10 cellular contexts compared by ENCODE assay signal in the genomic region with DNA sequence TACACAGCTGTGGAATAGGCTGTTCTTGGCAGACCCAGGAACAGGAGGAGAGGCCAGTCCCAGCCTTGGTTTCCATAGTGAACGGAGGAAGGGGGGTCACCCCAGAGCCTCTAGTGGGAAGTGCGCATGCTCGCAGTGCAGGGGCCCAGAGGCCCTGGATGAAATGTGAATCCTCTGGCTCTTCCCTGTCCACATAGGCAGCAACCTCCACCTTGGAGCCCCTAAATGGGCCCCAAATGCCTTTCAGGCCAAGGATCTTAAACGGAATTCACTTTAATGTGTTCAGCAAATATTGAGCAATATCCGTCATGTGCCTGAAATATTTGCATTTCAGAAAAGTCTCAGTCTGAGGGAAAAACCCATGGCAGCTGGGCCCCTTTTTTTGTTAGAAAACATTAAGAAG. TPM values are rescaled to one million over a fixed set of nuclear protein-coding genes. Genes with fewer than 3 reads are reported as not detected.
DNase-seq lines count a peak whose midpoint lies in the region; ATAC-seq and TF ChIP-seq lines count a peak whose summit lies in the region.
"Had no signal": no experiment of that assay in that cellular context is flagged by ENCODE, and none has a peak within 500 bp of the region (broad histone marks: within the 10 kb centered on the region; RNA-seq: fewer than 3 reads in every experiment).

No MANE protein-coding gene starts in this region.

- H3K36me3 ChIP-seq in mucosa of descending colon (ENCODE audit: low read depth) (no peaks in the 10 kb centered on the region), upper lobe of right lung (no peaks in the 10 kb centered on the region)

- no peak overlapping the region for H3K4me3 ChIP-seq in fibroblast of pulmonary artery (replicated peaks; ENCODE audit: low read depth, low read length)
- no peak overlapping the region for H3K4me3 ChIP-seq in mucosa of descending colon
- H3K4me3 ChIP-seq in upper lobe of right lung: no peak overlapping the region

- no peak for TF ChIP-seq CTCF in fibroblast of pulmonary artery (IDR thresholded peaks at IDR 0.05; ENCODE audit: low read length, missing control alignments)
- TF ChIP-seq CTCF in mucosa of descending colon (IDR thresholded peaks at IDR 0.05): no peak
- no peak for TF ChIP-seq CTCF in upper lobe of right lung (IDR thresholded peaks at IDR 0.05)

- peak; percentile 21 for DNase-seq in NCI-H2227 (lab: John Stamatoyannopoulos, UW; ENCODE audit: unreplicated experiment)
- DNase-seq in NCI-H2227 treated with DMSO at 0.1 percent for 48 hours (lab: John Stamatoyannopoulos, UW): no peak
- peak; percentile 93 for DNase-seq in fibroblast of pulmonary artery (ENCODE audit: low read depth)
- peak in 2 of 3 donors; percentile 17 to 38 for DNase-seq in mucosa of descending colon
- DNase-seq in upper lobe of right lung: peak; percentile 74
- DNase-seq in DMS53 (lab: John Stamatoyannopoulos, UW): no peak
- no peak for DNase-seq in NCI-H187 treated with DMSO at 0.1 percent for 48 hours (lab: John Stamatoyannopoulos, UW)
- DNase-seq: central memory CD4-positive, alpha-beta T cell; NCI-H2081 had no signal

- ATAC-seq in mucosa of descending colon (no peak), upper lobe of right lung (peak; percentile 86), GM18858 (IDR thresholded peaks at IDR 0.05; ENCODE audit: unreplicated experiment) (no peak)

- intact Hi-C loops in mucosa of descending colon (cut with DNase I, micrococcal nuclease): no loop called here
- intact Hi-C loops in upper lobe of right lung (cut with DNase I): no loop called here

- H3K4me1 ChIP-seq in mucosa of descending colon (ENCODE audit: low read depth) (no peaks in the 10 kb centered on the region), upper lobe of right lung (no peaks in the 10 kb centered on the region)

- peak overlapping the region; percentile 31 for H3K27ac ChIP-seq in upper lobe of right lung

- no peaks in the 10 kb centered on the region for H3K27me3 ChIP-seq in upper lobe of right lung

- peaks cover 7% of the 10 kb centered on the region for H3K9me3 ChIP-seq in mucosa of descending colon
- no peaks in the 10 kb centered on the region for H3K9me3 ChIP-seq in upper lobe of right lung

RNA-seq across cellular contexts. Expression of gene NDN, which starts 3.3 kb away (rescaled TPM):
- total RNA-seq in mucosa of descending colon (10 to 100 TPM; 13.4 to 49.8 (median 21.8) TPM), upper lobe of right lung (30.7 TPM)

RNA-seq across cellular contexts. Expression of gene MAGEL2, which starts 42.8 kb away (rescaled TPM):
- total RNA-seq in mucosa of descending colon (under 1 TPM in 2 of 3 donors, not detected in 1; 0.10 to 0.54 TPM), upper lobe of right lung (0.14 TPM)

Comparison
In these comparisons a context has a peak if more than half of its experiments do, and no peak if none do; other contexts are left out.
1. DNase-seq: peak in NCI-H2227 (single experiment), fibroblast of pulmonary artery (single experiment), mucosa of descending colon (2 of 3) and upper lobe of right lung (single experiment); none in NCI-H2227 treated with DMSO at 0.1 percent for 48 hours (single experiment), DMS53 (single experiment) and NCI-H187 treated with DMSO at 0.1 percent for 48 hours (single experiment).